17 cellular contexts compared by ENCODE assay signal in genomic region chr18:9714832-9715343, GRCh38. TPM values are rescaled to one million over a fixed set of nuclear protein-coding genes. Genes with fewer than 3 reads are reported as not detected.
"Had no signal": no experiment of that assay in that cellular context is flagged by ENCODE, and none has a peak within 500 bp of the region (broad histone marks: within the 10 kb centered on the region; RNA-seq: fewer than 3 reads in every experiment).

No MANE protein-coding gene starts in this region.

- ATAC-seq: activated CD8-positive, alpha-beta memory T cell treated with anti-CD3 and anti-CD28 coated beads, Interleukin-2, amount 10 ng/mL, durations not matched to agents 7 days and 5 days; body of pancreas; natural killer cell; right lobe of liver had no signal

- H3K4me3 ChIP-seq: body of pancreas, left ventricle myocardium inferior, prostate gland, right lobe of liver, spleen had no signal

- H3K27ac ChIP-seq: body of pancreas, left ventricle myocardium inferior, prostate gland, right lobe of liver had no signal

- H3K27ac Mint-ChIP-seq: activated CD4-positive, alpha-beta memory T cell treated with anti-CD3 and anti-CD28 coated beads for 36 hours; activated CD8-positive, alpha-beta memory T cell treated with anti-CD3 and anti-CD28 coated beads, Interleukin-2, amount 10 ng/mL, durations not matched to agents 7 days and 5 days; activated naive CD4-positive, alpha-beta T cell treated with anti-CD3 and anti-CD28 coated beads, Interleukin-2, amount 50 U/mL, for 24 hours; natural killer cell had no signal

- H3K36me3 Mint-ChIP-seq: activated CD4-positive, alpha-beta memory T cell treated with anti-CD3 and anti-CD28 coated beads for 36 hours; activated naive CD4-positive, alpha-beta T cell treated with anti-CD3 and anti-CD28 coated beads, Interleukin-2, amount 50 U/mL, for 24 hours; natural killer cell had no signal

- H3K27me3 ChIP-seq: body of pancreas, right lobe of liver had no signal

- H3K36me3 ChIP-seq: left ventricle myocardium inferior, prostate gland, right lobe of liver had no signal

- H3K4me3 Mint-ChIP-seq: activated CD4-positive, alpha-beta memory T cell treated with anti-CD3 and anti-CD28 coated beads for 36 hours; activated CD8-positive, alpha-beta memory T cell treated with anti-CD3 and anti-CD28 coated beads, Interleukin-2, amount 10 ng/mL, durations not matched to agents 7 days and 5 days; activated naive CD4-positive, alpha-beta T cell treated with anti-CD3 and anti-CD28 coated beads, Interleukin-2, amount 50 U/mL, for 24 hours; natural killer cell had no signal

- H3K4me1 ChIP-seq: prostate gland, right lobe of liver had no signal

- H3K9me3 Mint-ChIP-seq: activated CD4-positive, alpha-beta memory T cell treated with anti-CD3 and anti-CD28 coated beads for 36 hours; activated naive CD4-positive, alpha-beta T cell treated with anti-CD3 and anti-CD28 coated beads, Interleukin-2, amount 50 U/mL, for 24 hours; natural killer cell had no signal

- DNase-seq: activated CD4-positive, alpha-beta memory T cell treated with anti-CD3 and anti-CD28 coated beads for 36 hours; activated CD8-positive, alpha-beta memory T cell treated with anti-CD3 and anti-CD28 coated beads, Interleukin-2, amount 10 ng/mL, durations not matched to agents 7 days and 5 days; activated T-cell treated with anti-CD3 and anti-CD28 coated beads, Interleukin-2, amount 50 U/mL, for 1 hour; body of pancreas; central memory CD4-positive, alpha-beta T cell; cortex of kidney; effector memory CD4-positive, alpha-beta T cell; foreskin fibroblast; hypothalamus; left ventricle myocardium inferior; natural killer cell; spleen; stimulated activated CD4-positive, alpha-beta T cell treated with anti-CD3 and anti-CD28 coated beads, Interleukin-1b, Interleukin-23, amount 100 ng/mL, for 48 hours; T-helper 9 cell had no signal

- H3K9me3 ChIP-seq: body of pancreas, left ventricle myocardium inferior, prostate gland, right lobe of liver, spleen had no signal

RNA-seq across cellular contexts. Expression of gene RAB31, which starts 6.8 kb away (rescaled TPM):
- total RNA-seq: activated CD8-positive, alpha-beta memory T cell treated with anti-CD3 and anti-CD28 coated beads, Interleukin-2, amount 10 ng/mL, durations not matched to agents 7 days and 5 days had no signal
